11 cellular contexts compared by ENCODE assay signal in the genomic region with DNA sequence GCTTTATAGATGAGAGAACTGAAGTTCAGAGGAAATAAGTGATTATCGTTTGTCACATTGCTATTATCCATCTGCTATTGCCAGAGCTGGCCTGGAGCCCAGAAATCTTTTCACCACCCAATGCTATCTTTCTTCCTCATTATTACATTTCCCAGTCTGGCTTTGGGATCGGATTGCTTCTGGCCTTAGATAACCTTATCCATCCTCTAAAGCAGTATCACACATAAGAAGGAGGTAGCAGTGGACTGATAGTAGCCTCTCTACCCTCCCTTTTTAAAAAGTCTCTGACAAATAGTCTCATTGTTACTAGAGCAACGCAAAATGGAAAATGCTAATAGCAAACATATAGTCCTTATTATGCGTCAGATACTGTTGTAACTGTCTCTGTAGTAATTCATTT. TPM values are rescaled to one million over a fixed set of nuclear protein-coding genes. Genes with fewer than 3 reads are reported as not detected.
DNase-seq lines count a peak whose midpoint lies in the region; ATAC-seq, FAIRE-seq and TF ChIP-seq lines count a peak whose summit lies in the region.
"Had no signal": no experiment of that assay in that cellular context is flagged by ENCODE, and none has a peak within 500 bp of the region (broad histone marks: within the 10 kb centered on the region; RNA-seq: fewer than 3 reads in every experiment).

No MANE protein-coding gene starts in this region.

- no peak overlapping the region for H3K27ac ChIP-seq in small intestine (ENCODE audit: low read depth in 1 of 2, low read length in 1 of 2)
- no peak overlapping the region for H3K27ac ChIP-seq in thyroid gland

- FAIRE-seq in small intestine (lab: Jason Lieb, UNC) (no peak), HTR-8/SVneo (lab: Jason Lieb, UNC) (no peak)

- peaks cover 26% of the 10 kb centered on the region for H3K4me1 Mint-ChIP-seq in HFFc6 (ENCODE audit: low read depth)

- H3K9me3 ChIP-seq in small intestine (ENCODE audit: control insufficient read depth, low read depth) (no peaks in the 10 kb centered on the region), thyroid gland (no peaks in the 10 kb centered on the region)

- no peak for TF ChIP-seq POLR2A in thyroid gland (IDR thresholded peaks at IDR 0.05)

- H3K4me1 ChIP-seq in small intestine (ENCODE audit: control insufficient read depth in 2 of 2, insufficient read depth in 1 of 2, low read depth in 1 of 2, low read length in 1 of 2), result no peaks in the 10 kb centered on the region
- H3K4me1 ChIP-seq in thyroid gland, result no peaks in the 10 kb centered on the region

- DNase-seq in HFFc6 (no peak), NCI-H446 (lab: John Stamatoyannopoulos, UW) (peak; percentile 59 to 71), dermis blood vessel endothelial cell (peak; percentile 19), small intestine (peak; percentile 78), HTR-8/SVneo (ENCODE audit: insufficient read length, low spot score) (no peak), thyroid gland (no peak)
- DNase-seq: activated CD4-positive, alpha-beta T cell treated with anti-CD3 and anti-CD28 coated beads, Interleukin-2, amount 50 U/mL, for 1 hour; effector memory CD4-positive, alpha-beta T cell; MM.1S had no signal

- WGBS in small intestine, 3 donors, result 9 to 29% (median 26%) methylated on average over 4 of the region's 4 CpGs
- WGBS in thyroid gland, 2 donors, result 54 to 65% methylated on average over 4 of the region's 4 CpGs

- no peak overlapping the region for H3K4me3 ChIP-seq in small intestine (ENCODE audit: low read depth in 1 of 2, low read length in 2 of 2)
- H3K4me3 ChIP-seq in thyroid gland (replicated peaks in 1 of 3), result no peak overlapping the region

- H3K4me3 Mint-ChIP-seq in HFFc6, result no peak overlapping the region

- intact Hi-C loops in thyroid gland (cut with DNase I), result no loop called here

- no peak for TF ChIP-seq CTCF in HFFc6 (IDR thresholded peaks at IDR 0.05)
- no peak for TF ChIP-seq CTCF in thyroid gland (IDR thresholded peaks at IDR 0.05)

- peaks cover 11% of the 10 kb centered on the region for H3K36me3 Mint-ChIP-seq in HFFc6 (ENCODE audit: low read depth)

- H3K36me3 ChIP-seq in small intestine (ENCODE audit: control insufficient read depth in 2 of 2, insufficient read depth in 2 of 2, low read length in 2 of 2), result peaks cover 0 to 3% of the 10 kb centered on the region in 2 donors
- peaks cover 0 to 3% of the 10 kb centered on the region in 2 donors for H3K36me3 ChIP-seq in thyroid gland

- peak overlapping the region; percentile 3; the same call in 1 of the 2 replicates for H3K27ac Mint-ChIP-seq in HFFc6

- H3K27me3 Mint-ChIP-seq in HFFc6 (ENCODE audit: insufficient read depth), result no peaks in the 10 kb centered on the region; the same call in none of the 2 replicates
- H3K27me3 Mint-ChIP-seq: activated naive CD4-positive, alpha-beta T cell treated with anti-CD3 and anti-CD28 coated beads, Interleukin-2, amount 50 U/mL, for 24 hours had no signal

- no peaks in the 10 kb centered on the region for H3K27me3 ChIP-seq in small intestine (ENCODE audit: control insufficient read depth in 2 of 2, insufficient read depth in 2 of 2, low read length in 2 of 2)
- no peaks in the 10 kb centered on the region for H3K27me3 ChIP-seq in thyroid gland

- H3K9me3 Mint-ChIP-seq in HFFc6, result peaks cover 8% of the 10 kb centered on the region

- no peak for ATAC-seq in HG03139 (IDR thresholded peaks at IDR 0.05; ENCODE audit: unreplicated experiment)

RNA-seq across cellular contexts. Expression of gene CLDN12, which starts 1.3 kb away (rescaled TPM):
- total RNA-seq in HFFc6 (2021; fragmentation: NEBNext Ultra II Directional; extraction: Animal tissue kit (Norgen Biotek cat#: 25700)), result 10 to 100 TPM; 36.6 to 42.0 (median 38.5) TPM
- 11.6 and 18.2 TPM in 2 replicates for total RNA-seq in dermis blood vessel endothelial cell
- 10 to 100 TPM in 2 of 3 donors, 1 to 10 TPM in 1; 9.7 to 33.5 (median 10.5) TPM for polyA plus RNA-seq in small intestine
- total RNA-seq in thyroid gland, result 10 to 100 TPM; 22.8 to 35.5 (median 29.3) TPM

RNA-seq across cellular contexts. Expression of gene GTPBP10, which starts 55.5 kb away (rescaled TPM):
- total RNA-seq in HFFc6 (2021; fragmentation: NEBNext Ultra II Directional; extraction: Animal tissue kit (Norgen Biotek cat#: 25700)), result 10 to 100 TPM; 19.9 to 27.2 (median 23.3) TPM
- total RNA-seq in dermis blood vessel endothelial cell (13.7 and 19.6 TPM in 2 replicates), thyroid gland (10 to 100 TPM; 25.0 to 41.4 (median 33.2) TPM)
- 10 to 100 TPM in 1 of 3 donors, 1 to 10 TPM in 2; 5.4 to 12.7 (median 9.5) TPM for polyA plus RNA-seq in small intestine

Comparison
In these comparisons a context has a peak if more than half of its experiments do, and no peak if none do; other contexts are left out.
1. DNase-seq: peak in NCI-H446 (2 of 2), dermis blood vessel endothelial cell (single experiment) and small intestine (single experiment); none in HFFc6 (single experiment), HTR-8/SVneo (single experiment) and thyroid gland (0 of 2).